ENCODE assay signal across 8 cellular contexts in genomic region chr15:42549052-42549491, GRCh38. TPM values are rescaled to one million over a fixed set of nuclear protein-coding genes. Genes with fewer than 3 reads are reported as not detected.
DNase-seq lines count a peak whose midpoint lies in the region; ATAC-seq and TF ChIP-seq lines count a peak whose summit lies in the region.

No MANE protein-coding gene starts in this region.

- H3K27ac ChIP-seq in rectal smooth muscle tissue (ENCODE audit: low read depth, low read length) = peak overlapping the region; percentile 96

- ATAC-seq in left cardiac atrium = peak; percentile 10 to 59

- H3K36me3 Mint-ChIP-seq in activated naive CD8-positive, alpha-beta T cell = peaks cover 4% of the 10 kb centered on the region

- peak overlapping the region; percentile 90 for H3K9ac ChIP-seq in rectal smooth muscle tissue (ENCODE audit: low read length)

- peaks cover 12% of the 10 kb centered on the region for H3K4me1 ChIP-seq in rectal smooth muscle tissue (ENCODE audit: control insufficient read depth, insufficient read depth, low read length)

- peak overlapping the region; percentile 99 for H3K4me3 Mint-ChIP-seq in activated naive CD8-positive, alpha-beta T cell

- intact Hi-C loops in left cardiac atrium (cut with DNase I) = loop anchor here (2.0 to 10.0 kb wide), 2 partner anchors 26 to 106 kb away; partner anchors contain the start of gene STARD9 (in 1 of the 2)

- no peaks in the 10 kb centered on the region for H3K9me3 Mint-ChIP-seq in activated naive CD8-positive, alpha-beta T cell (ENCODE audit: low read depth)

- peaks cover 4% of the 10 kb centered on the region for H3K36me3 ChIP-seq in rectal smooth muscle tissue (ENCODE audit: control insufficient read depth, insufficient read depth, low read length)

- peak overlapping the region; percentile 96 for H3K27ac Mint-ChIP-seq in activated naive CD8-positive, alpha-beta T cell

- peaks cover 55% of the 10 kb centered on the region for H3K4me1 Mint-ChIP-seq in activated naive CD8-positive, alpha-beta T cell (ENCODE audit: low read depth)

- CTCF ChIA-PET in HEK293T (lab: Yijun Ruan, JAX) = interaction anchor here (0.7 kb wide), 1 partner anchor 135 kb away, joined by 4 read pairs; no protein-coding TSS in a partner anchor

- H3K27me3 ChIP-seq in rectal smooth muscle tissue (ENCODE audit: control insufficient read depth, insufficient read depth, low read length) = no peaks in the 10 kb centered on the region

- DNase-seq in activated CD4-positive, alpha-beta T cell treated with anti-CD3 and anti-CD28 coated beads for 48 hours = peak; percentile 26
- no peak for DNase-seq in activated CD4-positive, alpha-beta T cell treated with anti-CD3 and anti-CD28 coated beads, Interleukin-2, amount 50 U/mL, for 1 hour
- DNase-seq in H4 (ENCODE audit: low spot score) (peak; percentile 14), NCI-H1105 treated with DMSO at 0.1 percent for 48 hours (lab: John Stamatoyannopoulos, UW) (peak; percentile 39), left cardiac atrium (peak; percentile 37), HEK293T (ENCODE audit: extremely low spot score) (no peak)

- POLR2A ChIA-PET in HEK293T (lab: Yijun Ruan, JAX) = interaction anchor here (1.6 to 2.0 kb wide), 3 partner anchors 10 to 54 kb away, joined by 6 to 13 read pairs (median 11); partner anchors contain the start of gene SNAP23

- peak overlapping the region; percentile 94 for H3K4me3 ChIP-seq in rectal smooth muscle tissue (ENCODE audit: low read length)

- no peaks in the 10 kb centered on the region for H3K27me3 Mint-ChIP-seq in activated naive CD8-positive, alpha-beta T cell

TF ChIP-seq in HEK293T, 16 proteins besides CTCF, POLR2A, EP300 and RAD21:
- no peak for TF ChIP-seq SP1 (IDR thresholded peaks at IDR 0.05)
- no peak for TF ChIP-seq LEF1 (IDR thresholded peaks at IDR 0.05; ENCODE audit: borderline replicate concordance)
- no peak for TF ChIP-seq CTBP1 (IDR thresholded peaks at IDR 0.05; ENCODE audit: borderline replicate concordance)
- no peak for TF ChIP-seq FOXA1 (IDR thresholded peaks at IDR 0.05)
- TF ChIP-seq NFRKB (IDR thresholded peaks at IDR 0.05) = no peak
- TF ChIP-seq L3MBTL2 (conservative IDR thresholded peaks at IDR 0.05) = no peak
- TF ChIP-seq BHLHE40 (IDR thresholded peaks at IDR 0.05; ENCODE audit: borderline replicate concordance) = no peak
- TF ChIP-seq ZNF384 (IDR thresholded peaks at IDR 0.05) = no peak
- no peak for TF ChIP-seq ARNT (IDR thresholded peaks at IDR 0.05)
- TF ChIP-seq ELF4 (IDR thresholded peaks at IDR 0.05) = no peak
- no peak for TF ChIP-seq FOXM1 (IDR thresholded peaks at IDR 0.05; ENCODE audit: borderline replicate concordance)
- TF ChIP-seq TARDBP (IDR thresholded peaks at IDR 0.05) = no peak
- TF ChIP-seq FOXK2 (IDR thresholded peaks at IDR 0.05) = no peak
- TF ChIP-seq HDGF (IDR thresholded peaks at IDR 0.05; ENCODE audit: borderline replicate concordance) = no peak

RNA-seq across cellular contexts. Expression of gene HAUS2, which starts 0.4 kb away (rescaled TPM):
- total RNA-seq in H4 (2014; rRNA removed; shearing (Covaris generic)) = 40.0 and 41.8 TPM in 2 replicates
- total RNA-seq in left cardiac atrium = 10 to 100 TPM; 11.7 to 14.9 TPM

RNA-seq across cellular contexts. Expression of gene LRRC57, which starts 0.5 kb away (rescaled TPM):
- 6.3 and 14.2 TPM in 2 replicates for total RNA-seq in H4 (2014; rRNA removed; shearing (Covaris generic))
- total RNA-seq in left cardiac atrium = 10 to 100 TPM; 13.8 to 15.6 TPM

RNA-seq across cellular contexts. Expression of gene STARD9, which starts 26.3 kb away (rescaled TPM):
- 0.70 and 0.88 TPM in 2 replicates for total RNA-seq in H4 (2014; rRNA removed; shearing (Covaris generic))
- 10 to 100 TPM in 1 of 2 donors, 1 to 10 TPM in 1; 7.1 to 10.9 TPM for total RNA-seq in left cardiac atrium

RNA-seq across cellular contexts. Expression of gene SNAP23, which starts 53.6 kb away (rescaled TPM):
- 56.7 and 87.9 TPM in 2 replicates for total RNA-seq in H4 (2014; rRNA removed; shearing (Covaris generic))
- total RNA-seq in left cardiac atrium = 10 to 100 TPM; 32.0 to 35.0 TPM

RNA-seq across cellular contexts. Expression of gene ZNF106, which starts 58.1 kb away (rescaled TPM):
- total RNA-seq in H4 (2014; rRNA removed; shearing (Covaris generic)) = 16.3 and 19.2 TPM in 2 replicates
- total RNA-seq in left cardiac atrium = 100 to 1,000 TPM; 379 to 380 TPM

Comparison
In these comparisons a context has a peak if more than half of its experiments do, and no peak if none do; other contexts are left out.
1. DNase-seq: peak in activated CD4-positive, alpha-beta T cell treated with anti-CD3 and anti-CD28 coated beads for 48 hours (single experiment), H4 (single experiment), NCI-H1105 treated with DMSO at 0.1 percent for 48 hours (single experiment) and left cardiac atrium (single experiment); none in activated CD4-positive, alpha-beta T cell treated with anti-CD3 and anti-CD28 coated beads, Interleukin-2, amount 50 U/mL, for 1 hour (single experiment) and HEK293T (single experiment).